In the genomic region with DNA sequence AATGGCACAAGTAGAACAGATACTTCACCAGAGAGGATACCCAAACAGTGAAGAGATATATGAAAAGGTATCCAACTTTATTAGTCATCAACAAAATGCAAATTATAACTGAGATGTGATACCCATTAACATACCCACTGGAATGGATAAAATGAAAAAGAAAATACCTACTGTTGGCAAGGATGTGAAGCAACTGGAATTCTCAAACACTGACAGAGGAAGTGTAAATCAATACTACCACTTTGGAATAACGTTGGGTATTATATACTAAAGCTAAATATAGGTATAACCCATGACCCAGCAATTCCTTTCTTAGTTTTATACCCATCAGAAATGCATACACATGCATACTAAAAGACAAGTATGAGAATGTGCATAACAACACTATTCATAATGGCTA, we compare ENCODE assay signal across 22 cellular contexts.
"Had no signal": no experiment of that assay in that cellular context is flagged by ENCODE, and none has a peak within 500 bp of the region (broad histone marks: within the 10 kb centered on the region; RNA-seq: fewer than 3 reads in every experiment).

No MANE protein-coding gene starts in this region.

- H3K27me3 ChIP-seq: brain microvascular endothelial cell, cardiac muscle cell had no signal

- H3K4me3 ChIP-seq: cardiac muscle cell had no signal

- ATAC-seq: activated CD8-positive, alpha-beta memory T cell treated with anti-CD3 and anti-CD28 coated beads, Interleukin-2, amount 10 ng/mL, durations not matched to agents 7 days and 5 days; T-helper 17 cell had no signal

- H3K36me3 ChIP-seq: brain microvascular endothelial cell, cardiac muscle cell had no signal

- DNase-seq: activated B cell treated with CpG ODN at 0.5 μM for 24 hours; activated CD4-positive, alpha-beta T cell treated with anti-CD3 and anti-CD28 coated beads for 1 hour; activated CD4-positive, alpha-beta T cell treated with anti-CD3 and anti-CD28 coated beads, Interleukin-2, amount 10 ng/mL, durations not matched to agents 24 days and 14 days; activated CD4-positive, alpha-beta T cell treated with anti-CD3 and anti-CD28 coated beads, Interleukin-2, amount 50 U/mL, for 48 hours; activated CD8-positive, alpha-beta memory T cell treated with anti-CD3 and anti-CD28 coated beads, Interleukin-2, amount 10 ng/mL, durations not matched to agents 7 days and 5 days; activated effector memory CD4-positive, alpha-beta T cell treated with Interleukin-2 at 50 U/mL for 16 hours; activated naive CD4-positive, alpha-beta T cell treated with Interleukin-2 at 50 U/mL for 16 hours; activated T-cell treated with anti-CD3 and anti-CD28 coated beads, Interleukin-2, amount 50 U/mL, for 24 hours; brain microvascular endothelial cell; Kasumi-1; KBM-7; NCI-H1105 treated with DMSO at 0.1 percent for 48 hours; NCI-H1436 treated with DMSO at 0.1 percent for 48 hours; NCI-H187; NCI-H2081; NCI-H510A treated with DMSO at 0.1 percent for 48 hours; SHP77 treated with DMSO at 0.1 percent for 48 hours; T-helper 17 cell; T-helper 9 cell had no signal

- H3K27ac ChIP-seq: brain microvascular endothelial cell, cardiac muscle cell had no signal

- FAIRE-seq: RCC 7860, TTC549 had no signal
